In the genomic region with DNA sequence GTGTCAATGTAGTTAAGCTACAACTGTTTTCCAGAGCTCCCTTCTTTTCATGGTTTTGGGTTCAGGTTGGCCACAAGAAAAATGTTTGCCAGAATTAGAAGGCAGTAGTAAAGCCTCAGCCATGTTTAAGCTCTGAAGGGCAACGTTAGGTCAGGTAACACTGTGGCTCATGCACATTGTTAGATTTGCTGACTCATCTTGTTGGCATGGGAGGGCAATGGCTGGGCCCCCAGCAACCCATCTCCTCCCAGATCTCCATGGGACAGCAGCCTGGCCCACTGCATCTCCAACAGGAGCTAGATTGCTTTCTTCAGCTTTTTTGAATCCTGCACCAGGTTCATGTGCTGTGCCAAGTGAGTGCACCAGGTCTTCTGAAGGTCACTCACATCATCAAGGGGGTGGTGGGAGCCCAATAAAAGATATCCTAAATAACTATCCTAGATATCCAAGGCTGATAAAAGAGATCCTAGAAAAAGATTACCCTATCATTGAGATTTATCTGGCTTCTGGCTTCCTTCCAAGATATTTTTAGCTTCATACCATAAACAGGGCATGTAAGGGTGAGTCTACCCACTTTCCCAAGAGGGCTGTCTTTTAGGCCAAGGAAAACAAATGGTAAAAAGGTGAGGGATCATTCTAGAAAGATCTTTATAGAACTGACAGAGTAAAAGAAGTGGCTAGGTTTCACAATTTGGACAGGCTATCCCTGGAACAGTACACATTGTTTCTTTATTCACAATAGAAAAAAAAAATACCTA, we compare ENCODE assay signal across 17 cellular contexts. TPM values are rescaled to one million over a fixed set of nuclear protein-coding genes. Genes with fewer than 3 reads are reported as not detected.
DNase-seq lines count a peak whose midpoint lies in the region; ATAC-seq and TF ChIP-seq lines count a peak whose summit lies in the region.
"Had no signal": no experiment of that assay in that cellular context is flagged by ENCODE, and none has a peak within 500 bp of the region (broad histone marks: within the 10 kb centered on the region; RNA-seq: fewer than 3 reads in every experiment).

No MANE protein-coding gene starts in this region.

- no peaks in the 10 kb centered on the region for H3K27me3 Mint-ChIP-seq in GM23338 (ENCODE audit: insufficient read depth, low read depth, poor library complexity)
- no peaks in the 10 kb centered on the region for H3K27me3 Mint-ChIP-seq in endodermal cell (ENCODE audit: insufficient read depth)
- H3K27me3 Mint-ChIP-seq in nephron progenitor cell (ENCODE audit: low read depth, poor library complexity): no peaks in the 10 kb centered on the region
- H3K27me3 Mint-ChIP-seq: activated T-helper 17 cell treated with anti-CD3 and anti-CD28 coated beads, Interleukin-2, amount 50 U/mL, for 72 hours had no signal

- H3K27ac ChIP-seq in GM23338 (ENCODE audit: low read depth) (no peak overlapping the region), PC-9 (no peak overlapping the region), endodermal cell (ENCODE audit: low read depth, low read length) (no peak overlapping the region)
- H3K27ac ChIP-seq: C4-2B, gastrocnemius medialis, HL-60 had no signal

- no peaks in the 10 kb centered on the region; the same call in 1 of the 2 replicates for H3K9me3 ChIP-seq in PC-9 (ENCODE audit: insufficient read depth, low read depth)
- no peaks in the 10 kb centered on the region for H3K9me3 ChIP-seq in endodermal cell (ENCODE audit: control insufficient read depth, low read length)
- H3K9me3 ChIP-seq: gastrocnemius medialis had no signal

- no peaks in the 10 kb centered on the region for H3K4me1 Mint-ChIP-seq in GM23338
- H3K4me1 Mint-ChIP-seq in endodermal cell: no peaks in the 10 kb centered on the region
- H3K4me1 Mint-ChIP-seq in nephron progenitor cell: peaks cover 17% of the 10 kb centered on the region

- H3K27me3 ChIP-seq in GM23338 (ENCODE audit: insufficient read depth) (no peaks in the 10 kb centered on the region), PC-9 (ENCODE audit: insufficient read depth, low read depth) (no peaks in the 10 kb centered on the region), endodermal cell (ENCODE audit: control insufficient read depth, insufficient read depth, low read length, poor library complexity, severe bottlenecking) (no peaks in the 10 kb centered on the region)
- H3K27me3 ChIP-seq: gastrocnemius medialis had no signal

- H3K79me2 ChIP-seq in GM23338 (replicated peaks; ENCODE audit: insufficient read depth) (no peaks in the 10 kb centered on the region), PC-9 (ENCODE audit: low read depth) (no peaks in the 10 kb centered on the region)

- H3K9me3 Mint-ChIP-seq in GM23338 (peaks cover 7% of the 10 kb centered on the region; the same call in 2 of the 3 replicates), endodermal cell (peaks cover 3% of the 10 kb centered on the region), nephron progenitor cell (peaks cover 22% of the 10 kb centered on the region)
- H3K9me3 Mint-ChIP-seq: activated T-helper 17 cell treated with anti-CD3 and anti-CD28 coated beads, Interleukin-2, amount 50 U/mL, for 72 hours had no signal

- no peak overlapping the region for H3K4me3 ChIP-seq in GM23338
- H3K4me3 ChIP-seq in PC-9: no peak overlapping the region
- no peak overlapping the region for H3K4me3 ChIP-seq in endodermal cell (ENCODE audit: low read length)
- H3K4me3 ChIP-seq: gastrocnemius medialis had no signal

- H3K27ac Mint-ChIP-seq in GM23338: peak overlapping the region; percentile 17; the same call in 1 of the 2 replicates
- peak overlapping the region; percentile 33 for H3K27ac Mint-ChIP-seq in endodermal cell
- peak overlapping the region; percentile 19 for H3K27ac Mint-ChIP-seq in nephron progenitor cell
- H3K27ac Mint-ChIP-seq: activated CD4-positive, alpha-beta memory T cell treated with anti-CD3 and anti-CD28 coated beads, Interleukin-2, amount 10 ng/mL, durations not matched to agents 7 days and 5 days; activated T-helper 17 cell treated with anti-CD3 and anti-CD28 coated beads, Interleukin-2, amount 50 U/mL, for 72 hours had no signal

- no peaks in the 10 kb centered on the region for H3F3A ChIP-seq in GM23338 (replicated peaks; ENCODE audit: low read depth)
- no peaks in the 10 kb centered on the region for H3F3A ChIP-seq in PC-9 (ENCODE audit: insufficient read depth, low read depth)

- ATAC-seq in GM23338 (no peak), HG02884 (IDR thresholded peaks at IDR 0.05; ENCODE audit: unreplicated experiment) (no peak), HG03196 (IDR thresholded peaks at IDR 0.05; ENCODE audit: unreplicated experiment) (no peak)
- ATAC-seq: activated T-helper 17 cell treated with anti-CD3 and anti-CD28 coated beads, Interleukin-2, amount 50 U/mL, for 72 hours; gastrocnemius medialis had no signal

- intact Hi-C loops in PC-9 (cut with micrococcal nuclease; ENCODE audit: unreplicated experiment): no loop called here

- H3K4me3 Mint-ChIP-seq in GM23338 (no peak overlapping the region), endodermal cell (no peak overlapping the region), nephron progenitor cell (no peak overlapping the region)
- H3K4me3 Mint-ChIP-seq: activated CD4-positive, alpha-beta memory T cell treated with anti-CD3 and anti-CD28 coated beads, Interleukin-2, amount 10 ng/mL, durations not matched to agents 7 days and 5 days; activated T-helper 17 cell treated with anti-CD3 and anti-CD28 coated beads, Interleukin-2, amount 50 U/mL, for 72 hours had no signal

- CTCF ChIA-PET in PC-9 (lab: Charles Lee): no interaction called here

- H3K4me1 ChIP-seq in GM23338 (ENCODE audit: insufficient read depth) (no peaks in the 10 kb centered on the region), PC-9 (replicated peaks; ENCODE audit: insufficient read depth) (peaks cover 17% of the 10 kb centered on the region), endodermal cell (ENCODE audit: control insufficient read depth, insufficient read depth, low read length) (no peaks in the 10 kb centered on the region)
- H3K4me1 ChIP-seq: gastrocnemius medialis had no signal

- H3K4me2 ChIP-seq in GM23338 (no peak overlapping the region), PC-9 (peak overlapping the region; percentile 9; the same call in 1 of the 2 replicates)

- POLR2A ChIA-PET in PC-9 (lab: Charles Lee; ENCODE audit: unreplicated experiment): interaction anchor here (0.6 kb wide), 1 partner anchor 1910 kb away, joined by 3 read pairs; no protein-coding TSS in a partner anchor

- no peaks in the 10 kb centered on the region for H4K20me1 ChIP-seq in GM23338 (replicated peaks; ENCODE audit: insufficient read depth)
- H4K20me1 ChIP-seq in PC-9 (ENCODE audit: insufficient read depth): no peaks in the 10 kb centered on the region

- no peak overlapping the region for H3K9ac ChIP-seq in endodermal cell (ENCODE audit: extremely low read depth, low read length, poor library complexity, severe bottlenecking)

- no peak for DNase-seq in GM23338 (ENCODE audit: low spot score)
- DNase-seq in PC-9: peak in 1 of 2 experiments; percentile 46
- no peak for DNase-seq in endodermal cell
- no peak for DNase-seq in nephron progenitor cell
- no peak for DNase-seq in stimulated activated naive CD4-positive, alpha-beta T cell (lab: John Stamatoyannopoulos, UW)
- no peak for DNase-seq in NCI-H146 (lab: John Stamatoyannopoulos, UW)
- DNase-seq: activated CD4-positive, alpha-beta memory T cell treated with anti-CD3 and anti-CD28 coated beads, Interleukin-2, amount 10 ng/mL, durations not matched to agents 7 days and 5 days; gastrocnemius medialis; NCI-H2081 treated with DMSO at 0.1 percent for 48 hours; SIG-M5; stimulated activated CD4-positive, alpha-beta T cell treated with anti-CD3 and anti-CD28 coated beads, Interleukin-4, amount 100 ng/mL, for 24 hours; stimulated activated naive CD4-positive, alpha-beta T cell treated with Interleukin-2 at 50 U/mL for 16 hours had no signal

- 0 out of 2 replicates have a peak overlapping the region, but pooled peaks have one; percentile 77 for H2AFZ ChIP-seq in GM23338
- H2AFZ ChIP-seq in PC-9: no peak overlapping the region

- H3K36me3 Mint-ChIP-seq in GM23338 (ENCODE audit: low read depth) (no peaks in the 10 kb centered on the region), endodermal cell (ENCODE audit: low read depth) (no peaks in the 10 kb centered on the region), nephron progenitor cell (ENCODE audit: low read depth) (no peaks in the 10 kb centered on the region)

- no TSS peak for BruUV-seq in PC-9 (replicated peaks; lab: Mats Ljungman, UMichigan)

- H3K36me3 ChIP-seq in GM23338 (ENCODE audit: insufficient read depth): no peaks in the 10 kb centered on the region
- no peaks in the 10 kb centered on the region for H3K36me3 ChIP-seq in PC-9 (ENCODE audit: low read depth)
- H3K36me3 ChIP-seq in endodermal cell (ENCODE audit: control insufficient read depth, insufficient read depth, low read length): no peaks in the 10 kb centered on the region
- H3K36me3 ChIP-seq: gastrocnemius medialis had no signal

- H3K9me2 ChIP-seq in GM23338 (ENCODE audit: insufficient read depth) (no peaks in the 10 kb centered on the region), PC-9 (ENCODE audit: insufficient read depth) (no peaks in the 10 kb centered on the region)

- WGBS in endodermal cell (ENCODE audit: insufficient coverage in 1 of 2, insufficient read length in 1 of 2), 2 experiments: 71 to 77% methylated on average over 1 of the region's 1 CpG

- TF ChIP-seq CTCF in GM23338 (conservative IDR thresholded peaks at IDR 0.05; ENCODE audit: low read depth in 2 of 2) (no peak), PC-9 (conservative IDR thresholded peaks at IDR 0.05) (no peak), endodermal cell (conservative IDR thresholded peaks at IDR 0.05) (no peak), nephron progenitor cell (IDR thresholded peaks at IDR 0.05) (no peak)

TF ChIP-seq in GM23338, 12 proteins besides CTCF, POLR2A, EP300 and RAD21 (continues in another document):
- TF ChIP-seq, protein P1, sequence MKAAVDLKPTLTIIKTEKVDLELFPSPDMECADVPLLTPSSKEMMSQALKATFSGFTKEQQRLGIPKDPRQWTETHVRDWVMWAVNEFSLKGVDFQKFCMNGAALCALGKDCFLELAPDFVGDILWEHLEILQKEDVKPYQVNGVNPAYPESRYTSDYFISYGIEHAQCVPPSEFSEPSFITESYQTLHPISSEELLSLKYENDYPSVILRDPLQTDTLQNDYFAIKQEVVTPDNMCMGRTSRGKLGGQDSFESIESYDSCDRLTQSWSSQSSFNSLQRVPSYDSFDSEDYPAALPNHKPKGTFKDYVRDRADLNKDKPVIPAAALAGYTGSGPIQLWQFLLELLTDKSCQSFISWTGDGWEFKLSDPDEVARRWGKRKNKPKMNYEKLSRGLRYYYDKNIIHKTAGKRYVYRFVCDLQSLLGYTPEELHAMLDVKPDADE (IDR thresholded peaks at IDR 0.05): no peak
- TF ChIP-seq NANOG (IDR thresholded peaks at IDR 0.05; ENCODE audit: borderline replicate concordance) (no peak), POLR2AphosphoS5 (IDR thresholded peaks at IDR 0.05; ENCODE audit: low read depth) (no peak), ZNF331 (CRISPR knock-in tag; IDR thresholded peaks at IDR 0.05; ENCODE audit: low read depth) (no peak), CREB1 (CRISPR knock-in tag; IDR thresholded peaks at IDR 0.05; ENCODE audit: low read depth) (no peak)

RNA-seq across cellular contexts. Expression of a gene that starts 28.9 kb away (rescaled TPM):
- 1.2 and 1.3 TPM in 2 replicates for total RNA-seq in GM23338 (2014; rRNA removed; shearing (Covaris generic))
- 1.3 and 1.9 TPM in 2 replicates for polyA plus RNA-seq in GM23338 (2016; fragmentation: Nextera tagmentation; extraction: Ambion mirVana)
- 0.15 TPM in 1 of 2 replicates, not detected in the other for total RNA-seq in PC-9 (2021)
- total RNA-seq in endodermal cell: not detected
- 0.11 TPM for polyA plus RNA-seq in endodermal cell (2013, experiment 1 of 2)
- 0.12 TPM for polyA plus RNA-seq in endodermal cell (2013, experiment 2 of 2)
